In genomic region chr20:17969884-17970409, GRCh38 we compare ENCODE assay signal across 8 cellular contexts. TPM values are rescaled to one million over a fixed set of nuclear protein-coding genes. Genes with fewer than 3 reads are reported as not detected.
A peak's percentile ranks its signal among the peaks of the same experiment; 100 is the strongest.
DNase-seq lines count a peak whose midpoint lies in the region; ATAC-seq, FAIRE-seq and TF ChIP-seq lines count a peak whose summit lies in the region.

No MANE protein-coding gene starts in this region.

- H3K4me1 ChIP-seq in OCI-LY3 (ENCODE audit: low read length) (peaks cover 47% of the 10 kb centered on the region), astrocyte (ENCODE audit: insufficient read depth, low read length) (peaks cover 31% of the 10 kb centered on the region), iPS-18a (ENCODE audit: control insufficient read depth, low read depth, low read length) (peaks cover 21% of the 10 kb centered on the region), skeletal muscle satellite cell (ENCODE audit: control insufficient read depth, insufficient read depth, low read length) (peaks cover 51% of the 10 kb centered on the region)

- peaks cover 47% of the 10 kb centered on the region for H4K20me1 ChIP-seq in OCI-LY3 (ENCODE audit: insufficient read depth, low read length)
- H4K20me1 ChIP-seq in astrocyte (ENCODE audit: insufficient read depth, low read length) = peaks cover 34% of the 10 kb centered on the region

- peaks cover 60% of the 10 kb centered on the region for H3K36me3 ChIP-seq in OCI-LY3 (replicated peaks; ENCODE audit: low read depth, low read length)
- no peaks in the 10 kb centered on the region for H3K36me3 ChIP-seq in astrocyte (ENCODE audit: insufficient read depth, low read length)
- H3K36me3 ChIP-seq in iPS-18a (ENCODE audit: control insufficient read depth, low read depth, low read length) = peaks cover 15% of the 10 kb centered on the region
- peaks cover 6% of the 10 kb centered on the region for H3K36me3 ChIP-seq in skeletal muscle satellite cell (ENCODE audit: insufficient read depth, low read length)

- peaks cover 11% of the 10 kb centered on the region for H3K4me1 Mint-ChIP-seq in astrocyte (ENCODE audit: low read depth, unreplicated experiment)

- CTCF ChIA-PET in AG04449 (lab: Yijun Ruan, JAX) = interaction anchor here (0.9 to 2.2 kb wide), 9 partner anchors 13 to 467 kb away, joined by 3 to 12 read pairs (median 4); no protein-coding TSS in a partner anchor

- H3K4me2 ChIP-seq in OCI-LY3 (ENCODE audit: low read length) = peak overlapping the region; percentile 78
- peak overlapping the region; percentile 95 for H3K4me2 ChIP-seq in astrocyte (ENCODE audit: low read length)
- peak overlapping the region; percentile 98 for H3K4me2 ChIP-seq in skeletal muscle satellite cell (ENCODE audit: low read length)

- TF ChIP-seq CTCF in AG04449 (IDR thresholded peaks at IDR 0.05; ENCODE audit: insufficient read depth, low read length, missing control alignments) (no peak), OCI-LY3 (IDR thresholded peaks at IDR 0.05; ENCODE audit: low read depth, low read length) (no peak), astrocyte (IDR thresholded peaks at IDR 0.05; ENCODE audit: insufficient read depth, low read depth, low read length) (no peak)

- H3K4me3 Mint-ChIP-seq in astrocyte (ENCODE audit: unreplicated experiment) = peak overlapping the region; percentile 94

- no peak for DNase-seq in AG04449 (ENCODE audit: low read depth, low spot score)
- no peak for DNase-seq in astrocyte (ENCODE audit: low read depth)
- no peak for DNase-seq in COR-L47 (lab: John Stamatoyannopoulos, UW)

- peak overlapping the region; percentile 93 for H3K4me3 ChIP-seq in AG04449 (ENCODE audit: low read depth, low read length)
- H3K4me3 ChIP-seq in OCI-LY3 (ENCODE audit: low read length) = peak overlapping the region; percentile 82
- peak overlapping the region; percentile 90 for H3K4me3 ChIP-seq in astrocyte (ENCODE audit: insufficient read depth, low read depth, low read length)
- H3K4me3 ChIP-seq in iPS-18a (ENCODE audit: low read length) = peak overlapping the region; percentile 97
- H3K4me3 ChIP-seq in skeletal muscle satellite cell (ENCODE audit: low read length) = peak overlapping the region; percentile 98

- no peak for ATAC-seq in GM21526 (IDR thresholded peaks at IDR 0.05; ENCODE audit: low FRiP score, unreplicated experiment)

- no peaks in the 10 kb centered on the region for H3K27me3 Mint-ChIP-seq in astrocyte (ENCODE audit: low read depth, unreplicated experiment)

- TF ChIP-seq POLR2A in GM10847 (IDR thresholded peaks at IDR 0.05; ENCODE audit: extremely low read depth, insufficient read length) = peak; percentile 45

- no peaks in the 10 kb centered on the region for H3K9me3 Mint-ChIP-seq in astrocyte (ENCODE audit: unreplicated experiment)

- peak overlapping the region; percentile 97 for H3K27ac Mint-ChIP-seq in astrocyte (ENCODE audit: unreplicated experiment)

- H3K36me3 Mint-ChIP-seq in astrocyte (ENCODE audit: low read depth, unreplicated experiment) = peaks cover 2% of the 10 kb centered on the region

- POLR2A ChIA-PET in AG04449 (lab: Yijun Ruan, JAX) = interaction anchor here (0.7 to 2.5 kb wide), 2 partner anchors 33 to 394 kb away, joined by 3 to 8 read pairs; no protein-coding TSS in a partner anchor

- FAIRE-seq in astrocyte (lab: Jason Lieb, UNC) = no peak

- peak overlapping the region; percentile 95 for H3K27ac ChIP-seq in OCI-LY3 (ENCODE audit: low read length)
- H3K27ac ChIP-seq in astrocyte (ENCODE audit: low read depth, low read length) = peak overlapping the region; percentile 99
- peak overlapping the region; percentile 97 for H3K27ac ChIP-seq in iPS-18a (ENCODE audit: low read length)

- peaks cover 98% of the 10 kb centered on the region for H3K79me2 ChIP-seq in OCI-LY3 (ENCODE audit: low read length)
- H3K79me2 ChIP-seq in astrocyte (ENCODE audit: insufficient read depth, low read length) = peaks cover 94% of the 10 kb centered on the region

- H3K9ac ChIP-seq in OCI-LY3 (ENCODE audit: low read length) (peak overlapping the region; percentile 98), astrocyte (ENCODE audit: low read length) (peak overlapping the region; percentile 98), iPS-18a (ENCODE audit: low read length) (peak overlapping the region; percentile 99), skeletal muscle satellite cell (ENCODE audit: low read depth, low read length) (peak overlapping the region; percentile 100)

- no peaks in the 10 kb centered on the region for H3K27me3 ChIP-seq in OCI-LY3 (ENCODE audit: low read depth, low read length)
- no peaks in the 10 kb centered on the region for H3K27me3 ChIP-seq in astrocyte (ENCODE audit: insufficient read depth, low read length)
- H3K27me3 ChIP-seq in iPS-18a (ENCODE audit: control insufficient read depth, insufficient read depth, low read length) = no peaks in the 10 kb centered on the region
- H3K27me3 ChIP-seq in skeletal muscle satellite cell (ENCODE audit: control insufficient read depth, insufficient read depth, low read length) = no peaks in the 10 kb centered on the region

- H3K9me3 ChIP-seq in OCI-LY3 (ENCODE audit: insufficient read depth, low read length) = no peaks in the 10 kb centered on the region
- no peaks in the 10 kb centered on the region for H3K9me3 ChIP-seq in astrocyte (ENCODE audit: insufficient read depth, low read depth, low read length)
- H3K9me3 ChIP-seq in iPS-18a (ENCODE audit: control insufficient read depth, low read depth, low read length) = no peaks in the 10 kb centered on the region
- no peaks in the 10 kb centered on the region for H3K9me3 ChIP-seq in skeletal muscle satellite cell (replicated peaks; ENCODE audit: low read length)

- no peak overlapping the region for H2AFZ ChIP-seq in OCI-LY3 (ENCODE audit: low read depth, low read length)
- peak overlapping the region; percentile 83 for H2AFZ ChIP-seq in astrocyte (ENCODE audit: low read depth, low read length)

RNA-seq across cellular contexts. Expression of gene MGME1, which starts 1.1 kb away (rescaled TPM):
- 14.1 and 14.2 TPM in 2 replicates for total RNA-seq in astrocyte
- total RNA-seq in skeletal muscle satellite cell (2012; rRNA removed) = 6.6 and 12.5 TPM in 2 replicates

RNA-seq across cellular contexts. Expression of gene SNX5, which starts 1.4 kb away (rescaled TPM):
- total RNA-seq in astrocyte = 78.0 and 95.1 TPM in 2 replicates
- total RNA-seq in skeletal muscle satellite cell (2012; rRNA removed) = 109 and 122 TPM in 2 replicates
